In genomic region chr9:14661421-14662059, GRCh38 we compare ENCODE assay signal across 8 cellular contexts. TPM values are rescaled to one million over a fixed set of nuclear protein-coding genes. Genes with fewer than 3 reads are reported as not detected.
A peak's percentile ranks its signal among the peaks of the same experiment; 100 is the strongest.
DNase-seq lines count a peak whose midpoint lies in the region; ATAC-seq, FAIRE-seq and TF ChIP-seq lines count a peak whose summit lies in the region.

No MANE protein-coding gene starts in this region.

- H2BK120ac ChIP-seq in trophoblast cell (ENCODE audit: insufficient read depth, low read length, poor library complexity) (no peak overlapping the region), mesendoderm (ENCODE audit: low read depth, low read length) (no peak overlapping the region)

- no peak overlapping the region for H3K23ac ChIP-seq in trophoblast cell (ENCODE audit: low read length)
- no peak overlapping the region for H3K23ac ChIP-seq in mesendoderm (ENCODE audit: low read length)

- H2BK15ac ChIP-seq in mesendoderm (replicated peaks; ENCODE audit: low read depth) = no peak overlapping the region

- H3K79me2 ChIP-seq in trophoblast cell (ENCODE audit: control insufficient read depth, insufficient read depth, low read length, poor library complexity) = no peaks in the 10 kb centered on the region
- H3K79me2 ChIP-seq in mesendoderm (ENCODE audit: control insufficient read depth, insufficient read depth, low read length) = no peaks in the 10 kb centered on the region

- H3K4me3 ChIP-seq in AG04450 (ENCODE audit: low read depth, low read length) = no peak overlapping the region
- no peak overlapping the region for H3K4me3 ChIP-seq in trophoblast cell (ENCODE audit: low read depth, low read length)
- no peak overlapping the region for H3K4me3 ChIP-seq in mesendoderm (ENCODE audit: low read length)

- H3K9me3 ChIP-seq in AG04450 (ENCODE audit: control insufficient read depth, insufficient read depth, low read length) (no peaks in the 10 kb centered on the region), trophoblast cell (ENCODE audit: insufficient read depth, low read depth, low read length) (no peaks in the 10 kb centered on the region)

- peak; percentile 78 for FAIRE-seq in GM19239 (lab: Jason Lieb, UNC)

- no peaks in the 10 kb centered on the region for H3K27me3 ChIP-seq in AG04450 (ENCODE audit: control insufficient read depth, insufficient read depth, low read length)
- no peaks in the 10 kb centered on the region for H3K27me3 ChIP-seq in trophoblast cell (ENCODE audit: insufficient read depth, low read length)
- H3K27me3 ChIP-seq in mesendoderm (ENCODE audit: insufficient read depth, low read length, poor library complexity) = no peaks in the 10 kb centered on the region

- H3K36me3 ChIP-seq in trophoblast cell (ENCODE audit: control insufficient read depth in 1 of 2, insufficient read depth in 2 of 2, low read length in 2 of 2) (no peaks in the 10 kb centered on the region), mesendoderm (ENCODE audit: control insufficient read depth, insufficient read depth, low read length) (no peaks in the 10 kb centered on the region)

- ATAC-seq in GM21786 (IDR thresholded peaks at IDR 0.05; ENCODE audit: unreplicated experiment) = no peak

- peak; percentile 65 for TF ChIP-seq CTCF in AG04450 (IDR thresholded peaks at IDR 0.05; ENCODE audit: low read depth, low read length)

- no peak overlapping the region for H3K14ac ChIP-seq in trophoblast cell (ENCODE audit: low read length)

- CTCF ChIA-PET in AG04450 (lab: Charles Lee) = interaction anchor here (0.6 to 3.8 kb wide), 44 partner anchors 9 to 1627 kb away, joined by 3 to 49 read pairs (median 5); partner anchors contain the start of gene ZDHHC21

- no peak overlapping the region for H2AFZ ChIP-seq in trophoblast cell (ENCODE audit: insufficient read depth, low read length, poor library complexity)

- H3K9ac ChIP-seq in trophoblast cell (ENCODE audit: low read length) (no peak overlapping the region), mesendoderm (ENCODE audit: low read length) (no peak overlapping the region)

- H3K18ac ChIP-seq in trophoblast cell (ENCODE audit: low read length) = no peak overlapping the region
- H3K18ac ChIP-seq in mesendoderm (ENCODE audit: low read length) = no peak overlapping the region

- DNase-seq in AG04450 (ENCODE audit: low read depth, low spot score) (peak; percentile 4), GM19239 (ENCODE audit: insufficient read length, low spot score) (no peak), NCI-H526 treated with DMSO at 0.1 percent for 48 hours (lab: John Stamatoyannopoulos, UW) (peak; percentile 73), dedifferentiated amniotic fluid mesenchymal stem cell (ENCODE audit: extremely low spot score) (peak; percentile 45), trophoblast cell (peak; percentile 6 to 74), mesendoderm (no peak)
- no peak for DNase-seq in activated T-cell treated with anti-CD3 and anti-CD28 coated beads, Interleukin-2, amount 50 U/mL, for 48 hours

- H3K79me1 ChIP-seq in trophoblast cell (ENCODE audit: low read length) = no peaks in the 10 kb centered on the region
- no peaks in the 10 kb centered on the region for H3K79me1 ChIP-seq in mesendoderm (ENCODE audit: low read length)

- H3K4me2 ChIP-seq in trophoblast cell (ENCODE audit: low read length) (no peak overlapping the region), mesendoderm (ENCODE audit: low read length) (no peak overlapping the region)

- H3K27ac ChIP-seq in AG04450 (ENCODE audit: low read depth, low read length) (no peak overlapping the region), trophoblast cell (ENCODE audit: low read depth, low read length) (no peak overlapping the region), mesendoderm (ENCODE audit: low read depth, low read length) (no peak overlapping the region)

- H4K8ac ChIP-seq in trophoblast cell (ENCODE audit: low read depth, low read length) (no peak overlapping the region), mesendoderm (ENCODE audit: low read depth, low read length) (no peak overlapping the region)

- no CpG with 5 or more reads among the region's 3 CpGs for WGBS in trophoblast cell (ENCODE audit: extremely low coverage, insufficient coverage, insufficient read length)
- whole genome bisulfite sequencing in mesendoderm (ENCODE audit: extremely low coverage, insufficient coverage, low lambda C conversion rate) = no CpG with 5 or more reads among the region's 3 CpGs

- no peak overlapping the region for H4K12ac ChIP-seq in trophoblast cell (ENCODE audit: low read depth, low read length)

- no peak overlapping the region for H3K56ac ChIP-seq in mesendoderm (ENCODE audit: low read length)

- POLR2A ChIA-PET in AG04450 (lab: Yijun Ruan, JAX) = no interaction called here

- H2BK5ac ChIP-seq in trophoblast cell (ENCODE audit: low read depth, low read length, poor library complexity) (no peak overlapping the region), mesendoderm (ENCODE audit: low read length) (no peak overlapping the region)

- H2BK12ac ChIP-seq in trophoblast cell (ENCODE audit: low read length) = no peak overlapping the region

- H3K4me1 ChIP-seq in trophoblast cell (ENCODE audit: control insufficient read depth in 1 of 2, insufficient read depth in 2 of 2, low read length in 2 of 2) = no peaks in the 10 kb centered on the region
- H3K4me1 ChIP-seq in mesendoderm (ENCODE audit: control insufficient read depth, low read depth, low read length) = no peaks in the 10 kb centered on the region

- H4K5ac ChIP-seq in mesendoderm (ENCODE audit: low read length) = no peak overlapping the region

- no peak overlapping the region for H2AK5ac ChIP-seq in trophoblast cell (ENCODE audit: low read length)
- H2AK5ac ChIP-seq in mesendoderm (ENCODE audit: low read length) = no peak overlapping the region

- no peak overlapping the region for H4K91ac ChIP-seq in trophoblast cell (ENCODE audit: low read depth, low read length)

- H3K4ac ChIP-seq in trophoblast cell (ENCODE audit: low read depth, low read length) (no peak overlapping the region), mesendoderm (ENCODE audit: low read depth, low read length) (no peak overlapping the region)

RNA-seq across cellular contexts. Expression of gene ZDHHC21, which starts 31.7 kb away (rescaled TPM):
- 4.7 and 6.6 TPM in 2 replicates for polyA plus RNA-seq in AG04450 (2011; rRNA removed)
- 5.0 and 6.5 TPM in 2 replicates for polyA minus RNA-seq in AG04450 (2011; rRNA and poly(A)+ RNA removed)
- 4.0 and 4.4 TPM in 2 replicates for polyA plus RNA-seq in trophoblast cell (2013)
- 4.9 TPM for polyA plus RNA-seq in mesendoderm (2013, experiment 1 of 2)
- 5.0 TPM for polyA plus RNA-seq in mesendoderm (2013, experiment 2 of 2)

Comparison
In these comparisons a context has a peak if more than half of its experiments do, and no peak if none do; other contexts are left out.
1. DNase-seq: peak in AG04450 (single experiment), NCI-H526 treated with DMSO at 0.1 percent for 48 hours (single experiment), dedifferentiated amniotic fluid mesenchymal stem cell (single experiment) and trophoblast cell (2 of 2); none in GM19239 (single experiment), mesendoderm (single experiment) and activated T-cell treated with anti-CD3 and anti-CD28 coated beads, Interleukin-2, amount 50 U/mL, for 48 hours (0 of 2).